10 cellular contexts compared by ENCODE assay signal in the genomic region with DNA sequence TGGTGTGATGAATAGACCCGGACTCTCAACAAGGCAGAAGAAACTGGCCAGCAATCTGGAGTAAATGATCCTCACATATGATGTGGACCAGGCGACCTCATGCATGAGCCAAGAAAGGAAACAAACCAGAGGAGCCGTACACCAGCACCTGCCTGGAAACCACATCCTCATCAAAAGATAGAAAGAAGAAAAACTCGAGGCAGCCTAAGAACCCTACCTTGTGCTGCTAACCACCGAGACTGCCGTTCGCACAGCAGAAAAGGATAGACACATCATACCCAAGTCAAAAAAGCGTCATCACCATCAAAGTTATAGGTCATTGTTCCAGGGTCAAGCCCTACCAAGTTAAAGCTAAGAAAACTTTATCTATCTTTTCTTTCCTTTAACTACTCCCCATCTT.
DNase-seq lines count a peak whose midpoint lies in the region; ATAC-seq and TF ChIP-seq lines count a peak whose summit lies in the region.
"Had no signal": no experiment of that assay in that cellular context is flagged by ENCODE, and none has a peak within 500 bp of the region (broad histone marks: within the 10 kb centered on the region; RNA-seq: fewer than 3 reads in every experiment).

No MANE protein-coding gene starts in this region.

- WGBS in hepatocyte (ENCODE audit: low lambda C conversion rate, missing lambda C conversion rate): 94% methylated on average over 8 of the region's 8 CpGs

- POLR2A ChIA-PET in activated naive CD8-positive, alpha-beta T cell treated with anti-CD3 and anti-CD28 coated beads, Interleukin-2, amount 10 ng/mL, durations not matched to agents 7 days and 5 days (lab: Charles Lee): interaction anchor here (0.7 to 0.8 kb wide), 2 partner anchors 41 to 60 kb away, joined by 3 to 5 read pairs; no protein-coding TSS in a partner anchor

- H2AFZ ChIP-seq in hepatocyte: no peak overlapping the region

- no peaks in the 10 kb centered on the region for H3K27me3 ChIP-seq in hepatocyte

- peaks cover 5% of the 10 kb centered on the region for H3K9me3 Mint-ChIP-seq in activated naive CD8-positive, alpha-beta T cell treated with anti-CD3 and anti-CD28 coated beads, Interleukin-2, amount 10 ng/mL, durations not matched to agents 7 days and 5 days
- peaks cover 7 to 15% of the 10 kb centered on the region in 2 donors for H3K9me3 Mint-ChIP-seq in stimulated activated naive CD8-positive, alpha-beta T cell treated with anti-CD3 and anti-CD28 coated beads, Interleukin-15, amount 100 ng/mL, for 72 hours
- H3K9me3 Mint-ChIP-seq: natural killer cell treated with Interleukin-12 subunit alpha and Interleukin-12 subunit beta and Interleukin-15 and Interleukin-18, amount 100 ng/mL, for 72 hours had no signal

- H3K27me3 Mint-ChIP-seq in activated naive CD8-positive, alpha-beta T cell treated with anti-CD3 and anti-CD28 coated beads, Interleukin-2, amount 10 ng/mL, durations not matched to agents 7 days and 5 days: no peaks in the 10 kb centered on the region
- no peaks in the 10 kb centered on the region for H3K27me3 Mint-ChIP-seq in stimulated activated naive CD8-positive, alpha-beta T cell treated with anti-CD3 and anti-CD28 coated beads, Interleukin-15, amount 100 ng/mL, for 72 hours

- no peak overlapping the region for H3K4me2 ChIP-seq in hepatocyte

- H3K36me3 ChIP-seq in hepatocyte (replicated peaks; ENCODE audit: insufficient read depth, low read depth): no peaks in the 10 kb centered on the region

- no peaks in the 10 kb centered on the region for H3K9me2 ChIP-seq in hepatocyte (replicated peaks; ENCODE audit: insufficient read depth)

- H3K79me2 ChIP-seq in hepatocyte: no peaks in the 10 kb centered on the region

- peaks cover 18% of the 10 kb centered on the region for H3K36me3 Mint-ChIP-seq in activated naive CD8-positive, alpha-beta T cell treated with anti-CD3 and anti-CD28 coated beads, Interleukin-2, amount 10 ng/mL, durations not matched to agents 7 days and 5 days
- H3K36me3 Mint-ChIP-seq: natural killer cell treated with Interleukin-12 subunit alpha and Interleukin-12 subunit beta and Interleukin-15 and Interleukin-18, amount 100 ng/mL, for 72 hours had no signal

- peak overlapping the region; percentile 75 for H3K27ac Mint-ChIP-seq in activated naive CD8-positive, alpha-beta T cell treated with anti-CD3 and anti-CD28 coated beads, Interleukin-2, amount 10 ng/mL, durations not matched to agents 7 days and 5 days
- H3K27ac Mint-ChIP-seq in stimulated activated naive CD8-positive, alpha-beta T cell treated with anti-CD3 and anti-CD28 coated beads, Interleukin-15, amount 100 ng/mL, for 72 hours: peak overlapping the region; percentile 28 to 75

- no peak overlapping the region for H3K4me3 ChIP-seq in hepatocyte

- peak; percentile 81 for ATAC-seq in GM21723 (IDR thresholded peaks at IDR 0.05; ENCODE audit: unreplicated experiment)
- peak; percentile 97 for ATAC-seq in activated CD4-positive, CD25-positive, alpha-beta regulatory T cell treated with anti-CD3 and anti-CD28 coated beads, Interleukin-2, amount 50 U/mL, for 24 hours
- ATAC-seq in activated naive CD8-positive, alpha-beta T cell treated with anti-CD3 and anti-CD28 coated beads, Interleukin-2, amount 10 ng/mL, durations not matched to agents 7 days and 5 days (ENCODE audit: low read depth): peak; percentile 99
- peak; percentile 100 for ATAC-seq in stimulated activated naive CD8-positive, alpha-beta T cell treated with anti-CD3 and anti-CD28 coated beads, Interleukin-15, amount 100 ng/mL, for 72 hours

- TF ChIP-seq CTCF in hepatocyte (IDR thresholded peaks at IDR 0.05; ENCODE audit: poor library complexity): no peak

- H3K4me3 Mint-ChIP-seq in activated naive CD8-positive, alpha-beta T cell treated with anti-CD3 and anti-CD28 coated beads, Interleukin-2, amount 10 ng/mL, durations not matched to agents 7 days and 5 days: peak overlapping the region; percentile 26
- peak overlapping the region; percentile 31 to 46 for H3K4me3 Mint-ChIP-seq in stimulated activated naive CD8-positive, alpha-beta T cell treated with anti-CD3 and anti-CD28 coated beads, Interleukin-15, amount 100 ng/mL, for 72 hours
- H3K4me3 Mint-ChIP-seq: natural killer cell treated with Interleukin-12 subunit alpha and Interleukin-12 subunit beta and Interleukin-15 and Interleukin-18, amount 100 ng/mL, for 72 hours had no signal

- H3K9me3 ChIP-seq in hepatocyte (ENCODE audit: low read depth): no peaks in the 10 kb centered on the region

- DNase-seq in activated naive CD8-positive, alpha-beta T cell treated with anti-CD3 and anti-CD28 coated beads, Interleukin-2, amount 10 ng/mL, durations not matched to agents 7 days and 5 days: peak; percentile 43
- peak; percentile 54 to 81 for DNase-seq in stimulated activated naive CD8-positive, alpha-beta T cell treated with anti-CD3 and anti-CD28 coated beads, Interleukin-15, amount 100 ng/mL, for 72 hours
- no peak for DNase-seq in hepatocyte (ENCODE audit: low spot score)
- DNase-seq in NK-92 (lab: John Stamatoyannopoulos, UW; ENCODE audit: unreplicated experiment): no peak
- DNase-seq in HPDE6-E6E7 (ENCODE audit: extremely low spot score): no peak
- DNase-seq: amniotic stem cell, NCI-H748 treated with DMSO at 0.1 percent for 48 hours had no signal

- H4K20me1 ChIP-seq in hepatocyte (ENCODE audit: insufficient read depth, poor library complexity, severe bottlenecking): no peaks in the 10 kb centered on the region

- H3K4me1 ChIP-seq in hepatocyte (ENCODE audit: insufficient read depth): no peaks in the 10 kb centered on the region

- peaks cover 32% of the 10 kb centered on the region for H3K4me1 Mint-ChIP-seq in activated naive CD8-positive, alpha-beta T cell treated with anti-CD3 and anti-CD28 coated beads, Interleukin-2, amount 10 ng/mL, durations not matched to agents 7 days and 5 days
- peaks cover 57% of the 10 kb centered on the region for H3K4me1 Mint-ChIP-seq in stimulated activated naive CD8-positive, alpha-beta T cell treated with anti-CD3 and anti-CD28 coated beads, Interleukin-15, amount 100 ng/mL, for 72 hours

- no peak overlapping the region for H3K27ac ChIP-seq in hepatocyte

Comparison
In these comparisons a context has a peak if more than half of its experiments do, and no peak if none do; other contexts are left out.
1. DNase-seq: peak in activated naive CD8-positive, alpha-beta T cell treated with anti-CD3 and anti-CD28 coated beads, Interleukin-2, amount 10 ng/mL, durations not matched to agents 7 days and 5 days (single experiment) and stimulated activated naive CD8-positive, alpha-beta T cell treated with anti-CD3 and anti-CD28 coated beads, Interleukin-15, amount 100 ng/mL, for 72 hours (2 of 2); none in hepatocyte (single experiment), NK-92 (single experiment) and HPDE6-E6E7 (single experiment).
2. Peak in every context shown above with its lines, with median percentiles within 50 percentile points of each other: ATAC-seq.